11 cellular contexts compared by ENCODE assay signal in the genomic region with DNA sequence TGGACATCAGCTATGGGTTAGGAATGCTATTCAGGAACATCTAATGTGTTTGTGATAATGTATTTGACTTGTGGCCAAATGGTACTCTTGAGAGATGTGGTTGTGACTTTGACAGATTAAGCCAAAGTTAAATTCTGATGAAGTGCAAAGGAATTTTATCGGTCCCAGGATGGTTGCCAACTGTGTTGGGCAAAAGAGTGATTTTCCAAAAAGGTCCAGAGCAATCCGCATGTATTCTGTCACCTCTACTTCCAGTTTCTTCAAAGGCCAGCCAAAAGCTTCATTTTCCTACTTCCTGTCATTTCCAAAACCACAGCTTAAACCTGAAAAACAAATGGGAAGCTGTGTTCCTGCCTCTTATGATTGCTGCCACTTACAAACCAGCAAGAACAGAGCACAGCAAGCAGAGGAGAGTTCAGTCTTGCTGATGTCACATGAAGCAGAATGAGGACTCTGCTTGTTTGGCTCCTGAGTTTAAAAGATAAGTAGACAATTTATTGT. TPM values are rescaled to one million over a fixed set of nuclear protein-coding genes. Genes with fewer than 3 reads are reported as not detected.
DNase-seq lines count a peak whose midpoint lies in the region; ATAC-seq and TF ChIP-seq lines count a peak whose summit lies in the region.
"Had no signal": no experiment of that assay in that cellular context is flagged by ENCODE, and none has a peak within 500 bp of the region (broad histone marks: within the 10 kb centered on the region; RNA-seq: fewer than 3 reads in every experiment).

No MANE protein-coding gene starts in this region.

- H3K27me3 Mint-ChIP-seq in natural killer cell (ENCODE audit: low read depth in 2 of 2) = no peaks in the 10 kb centered on the region

- peaks cover 39% of the 10 kb centered on the region for H3F3A ChIP-seq in DOHH2 (ENCODE audit: control insufficient read depth, insufficient read depth)

- H3K36me3 ChIP-seq in DOHH2 (ENCODE audit: control insufficient read depth, low read length) = peaks cover 26% of the 10 kb centered on the region
- H3K36me3 ChIP-seq: right lobe of liver had no signal

- TF ChIP-seq CTCF in DOHH2 (IDR thresholded peaks at IDR 0.05; ENCODE audit: low read depth, low read length, poor library complexity, severe bottlenecking) (no peak), natural killer cell (IDR thresholded peaks at IDR 0.05) (no peak)

- peaks cover 36 to 38% of the 10 kb centered on the region in 2 donors for H3K4me1 Mint-ChIP-seq in natural killer cell

- no peaks in the 10 kb centered on the region for H3K9me3 Mint-ChIP-seq in natural killer cell
- H3K9me3 Mint-ChIP-seq: T-helper 1 cell treated with Interleukin-12 subunit alpha and Interleukin-12 subunit beta and Interleukin-4 antibody, amounts not matched to agents 30 μg/mL and 1 μg/mL, for 36 hours had no signal

- no peak for ATAC-seq in natural killer cell
- no peak for ATAC-seq in GM18870 (IDR thresholded peaks at IDR 0.05; ENCODE audit: unreplicated experiment)

- H3K27ac ChIP-seq in DOHH2 (ENCODE audit: low read depth, low read length) = peak overlapping the region; percentile 94
- H3K27ac ChIP-seq: right lobe of liver had no signal

- no peaks in the 10 kb centered on the region for H3K9me2 ChIP-seq in DOHH2 (replicated peaks; ENCODE audit: control insufficient read depth, low read length)

- no peaks in the 10 kb centered on the region for H3K9me3 ChIP-seq in DOHH2 (ENCODE audit: control insufficient read depth, insufficient read depth, low read length)
- H3K9me3 ChIP-seq: right lobe of liver had no signal

- peaks cover 81% of the 10 kb centered on the region for H3K4me1 ChIP-seq in DOHH2 (ENCODE audit: control insufficient read depth, low read length)
- H3K4me1 ChIP-seq: right lobe of liver had no signal

- H3K4me3 ChIP-seq in DOHH2 (ENCODE audit: low read length) = peak overlapping the region; percentile 87
- H3K4me3 ChIP-seq: right lobe of liver had no signal

- H4K20me1 ChIP-seq in DOHH2 (ENCODE audit: control insufficient read depth, insufficient read depth, low read depth, low read length) = no peaks in the 10 kb centered on the region

- H3K27ac Mint-ChIP-seq in natural killer cell = peak overlapping the region; percentile 75 to 99

- no peaks in the 10 kb centered on the region for H3K27me3 ChIP-seq in DOHH2 (ENCODE audit: control insufficient read depth, low read length)
- H3K27me3 ChIP-seq: right lobe of liver had no signal

- peak overlapping the region; percentile 91 for H3K4me2 ChIP-seq in DOHH2 (ENCODE audit: low read length)

- H3K4me3 Mint-ChIP-seq in natural killer cell = peak overlapping the region; percentile 49
- H3K4me3 Mint-ChIP-seq: T-helper 1 cell treated with Interleukin-12 subunit alpha and Interleukin-12 subunit beta and Interleukin-4 antibody, amounts not matched to agents 30 μg/mL and 1 μg/mL, for 36 hours had no signal

- H3K36me3 Mint-ChIP-seq in natural killer cell = no peaks in the 10 kb centered on the region

- DNase-seq in M059J (ENCODE audit: low read depth) (peak; percentile 87), dermis blood vessel endothelial cell (peak; percentile 85), natural killer cell (no peak), GM19240 (ENCODE audit: insufficient read length, low spot score) (no peak)
- DNase-seq in stimulated activated CD4-positive, alpha-beta T cell treated with anti-CD3 and anti-CD28 coated beads, Interleukin-4, amount 100 ng/mL, for 4 hours = no peak
- no peak for DNase-seq in activated CD4-positive, CD25-positive, alpha-beta regulatory T cell (lab: John Stamatoyannopoulos, UW)
- DNase-seq: DMS79, right lobe of liver had no signal

- peaks cover 45% of the 10 kb centered on the region for H3K79me2 ChIP-seq in DOHH2 (ENCODE audit: control insufficient read depth, low read length)

- intact Hi-C loops in natural killer cell (cut with micrococcal nuclease) = no loop called here

RNA-seq across cellular contexts. Expression of a gene that starts 59.8 kb away (rescaled TPM):
- 4.9 and 8.7 TPM in 2 replicates for total RNA-seq in M059J (2014; rRNA removed; shearing (Covaris generic))
- 65.9 and 84.4 TPM in 2 replicates for total RNA-seq in dermis blood vessel endothelial cell
- 10 to 100 TPM in 1 of 3 donors, 1 to 10 TPM in 2; 6.8 to 11.2 (median 8.9) TPM for total RNA-seq in natural killer cell

Comparison
In these comparisons a context has a peak if more than half of its experiments do, and no peak if none do; other contexts are left out.
1. DNase-seq: peak in M059J (single experiment) and dermis blood vessel endothelial cell (single experiment); none in natural killer cell (single experiment), stimulated activated CD4-positive, alpha-beta T cell treated with anti-CD3 and anti-CD28 coated beads, Interleukin-4, amount 100 ng/mL, for 4 hours (0 of 2), GM19240 (single experiment) and activated CD4-positive, CD25-positive, alpha-beta regulatory T cell (0 of 4).